Comparison of ENCODE assay signal across 24 cellular contexts in genomic region chr22:49202226-49202625, GRCh38.
DNase-seq lines count a peak whose midpoint lies in the region; ATAC-seq and TF ChIP-seq lines count a peak whose summit lies in the region.
"Had no signal": no experiment of that assay in that cellular context is flagged by ENCODE, and none has a peak within 500 bp of the region (broad histone marks: within the 10 kb centered on the region; RNA-seq: fewer than 3 reads in every experiment).

No MANE protein-coding gene starts in this region.

- H3K4me1 Mint-ChIP-seq in H9: peaks cover 10 to 13% of the 10 kb centered on the region in 2 experiments
- H3K4me1 Mint-ChIP-seq in activated CD8-positive, alpha-beta memory T cell treated with anti-CD3 and anti-CD28 coated beads, Interleukin-2, amount 10 ng/mL, durations not matched to agents 7 days and 5 days: no peaks in the 10 kb centered on the region
- H3K4me1 Mint-ChIP-seq: central memory CD8-positive, alpha-beta T cell had no signal

- H3K18ac ChIP-seq in H9 (ENCODE audit: insufficient read length, low read depth, low read length): no peak overlapping the region

- no peak overlapping the region for H3K27ac ChIP-seq in H9 (ENCODE audit: insufficient read length, low read depth, low read length)
- no peak overlapping the region for H3K27ac ChIP-seq in stomach
- H3K27ac ChIP-seq: BLaER1, body of pancreas, pancreas, tibial nerve had no signal

- CTCF ChIA-PET in activated CD8-positive, alpha-beta memory T cell treated with anti-CD3 and anti-CD28 coated beads, Interleukin-2, amount 10 ng/mL, durations not matched to agents 7 days and 5 days (lab: Charles Lee): no interaction called here

- no peak overlapping the region for H4K5ac ChIP-seq in H9 (ENCODE audit: insufficient read length, low read depth, low read length)

- no peak for TF ChIP-seq POLR2A in stomach (IDR thresholded peaks at IDR 0.05)

- peaks cover 3% of the 10 kb centered on the region for H4K20me1 ChIP-seq in H9 (ENCODE audit: control insufficient read depth, insufficient read depth, insufficient read length)

- no peak for ATAC-seq in activated CD8-positive, alpha-beta memory T cell treated with anti-CD3 and anti-CD28 coated beads, Interleukin-2, amount 10 ng/mL, durations not matched to agents 7 days and 5 days
- ATAC-seq in left lobe of liver: no peak
- ATAC-seq in HG02973 (IDR thresholded peaks at IDR 0.05; ENCODE audit: unreplicated experiment): no peak
- ATAC-seq: body of pancreas, GM12878, left colon, pancreas had no signal

- peak; percentile 15 for DNase-seq in H9
- DNase-seq in activated CD8-positive, alpha-beta memory T cell treated with anti-CD3 and anti-CD28 coated beads, Interleukin-2, amount 10 ng/mL, durations not matched to agents 7 days and 5 days: peak; percentile 37
- peak; percentile 14 for DNase-seq in left lobe of liver (ENCODE audit: low spot score)
- peak; percentile 5 for DNase-seq in stomach
- no peak for DNase-seq in NCI-H1105 treated with DMSO at 0.1 percent for 48 hours (lab: John Stamatoyannopoulos, UW)
- no peak for DNase-seq in UCSD-AML1 (lab: John Stamatoyannopoulos, UW; ENCODE audit: unreplicated experiment)
- DNase-seq: activated CD4-positive, alpha-beta T cell treated with anti-CD3 and anti-CD28 coated beads for 4 hours; activated naive CD4-positive, alpha-beta T cell treated with Interleukin-2 at 50 U/mL for 16 hours; IMR-90; NCI-H146; NCI-H2107; NCI-H446 treated with DMSO at 0.1 percent for 48 hours; nephron progenitor cell; SIG-M5; stimulated activated CD4-positive, alpha-beta T cell treated with anti-CD3 and anti-CD28 coated beads, Interleukin-12 subunit alpha, Interleukin-12 subunit beta, amount 100 ng/mL, for 4 hours; stimulated activated CD4-positive, alpha-beta T cell treated with anti-CD3 and anti-CD28 coated beads, Interleukin-2, amount 100 ng/mL, for 48 hours had no signal

- no peak overlapping the region for H2BK15ac ChIP-seq in H9 (ENCODE audit: low read depth, low read length)

- H3K36me3 Mint-ChIP-seq in H9 (ENCODE audit: insufficient read depth in 1 of 3, low read depth in 3 of 3): no peaks in the 10 kb centered on the region
- H3K36me3 Mint-ChIP-seq in activated CD8-positive, alpha-beta memory T cell treated with anti-CD3 and anti-CD28 coated beads, Interleukin-2, amount 10 ng/mL, durations not matched to agents 7 days and 5 days: no peaks in the 10 kb centered on the region

- no peaks in the 10 kb centered on the region for H3K36me3 ChIP-seq in stomach
- H3K36me3 ChIP-seq: BLaER1, pancreas, tibial nerve had no signal

- H2AK5ac ChIP-seq in H9 (ENCODE audit: insufficient read length, low read length): no peak overlapping the region

- H3K14ac ChIP-seq in H9 (ENCODE audit: insufficient read depth, low read length): no peak overlapping the region; the same call in 1 of the 2 replicates

- peaks cover 32% of the 10 kb centered on the region for H3K27me3 Mint-ChIP-seq in H9 (ENCODE audit: low read depth)
- no peaks in the 10 kb centered on the region for H3K27me3 Mint-ChIP-seq in activated CD8-positive, alpha-beta memory T cell treated with anti-CD3 and anti-CD28 coated beads, Interleukin-2, amount 10 ng/mL, durations not matched to agents 7 days and 5 days

- WGBS in H9 (ENCODE audit: extremely low coverage, insufficient read length, low lambda C conversion rate): no CpG with 5 or more reads among the region's 8 CpGs
- 63 to 81% (median 75%) methylated on average over 8 of the region's 8 CpGs for WGBS in stomach, 5 donors

- no peak overlapping the region for H2BK12ac ChIP-seq in H9 (ENCODE audit: insufficient read length, low read depth, low read length)

- H3K9me3 ChIP-seq in H9 (ENCODE audit: control insufficient read depth, low read depth, low read length) (no peaks in the 10 kb centered on the region), stomach (no peaks in the 10 kb centered on the region)
- H3K9me3 ChIP-seq: BLaER1, body of pancreas, pancreas, tibial nerve had no signal

- H2BK5ac ChIP-seq in H9 (ENCODE audit: insufficient read length, low read length): no peak overlapping the region

- no peak overlapping the region for H3K4me3 ChIP-seq in stomach
- H3K4me3 ChIP-seq: BLaER1, body of pancreas, GM12878, pancreas, tibial nerve had no signal

- H3T11ph ChIP-seq in H9 (ENCODE audit: low read length): no peak overlapping the region

- no peak overlapping the region for H3K9ac ChIP-seq in H9 (ENCODE audit: extremely low read depth, insufficient read length, low read length)
- H3K9ac ChIP-seq: BLaER1 had no signal

- no peak overlapping the region for H2BK20ac ChIP-seq in H9 (ENCODE audit: low read depth, low read length, poor library complexity, severe bottlenecking)

- intact Hi-C loops in stomach (cut with DNase I; ENCODE audit: low total_unique reads): no loop called here

- TF ChIP-seq EP300 in stomach (IDR thresholded peaks at IDR 0.05): no peak

- H3K23me2 ChIP-seq in H9 (ENCODE audit: insufficient read length, low read depth, low read length, poor library complexity, severe bottlenecking): no peaks in the 10 kb centered on the region

- H3K27me3 ChIP-seq in H9 (ENCODE audit: insufficient read depth, low read length) (no peaks in the 10 kb centered on the region), stomach (peaks cover 0 to 84% (median 11%) of the 10 kb centered on the region in 3 donors)
- H3K27me3 ChIP-seq: BLaER1, body of pancreas, tibial nerve had no signal

- no peaks in the 10 kb centered on the region for H3K79me2 ChIP-seq in H9 (ENCODE audit: insufficient read depth, low read length)

- H3K23ac ChIP-seq in H9 (ENCODE audit: insufficient read length, low read depth, low read length): no peak overlapping the region

- TF ChIP-seq CTCF in H9 (conservative IDR thresholded peaks at IDR 0.05) (no peak), stomach (IDR thresholded peaks at IDR 0.05) (no peak)

- H4K8ac ChIP-seq in H9 (replicated peaks; ENCODE audit: insufficient read length, low read depth, low read length): no peak overlapping the region

- H3K9me3 Mint-ChIP-seq in H9: no peaks in the 10 kb centered on the region
- no peaks in the 10 kb centered on the region for H3K9me3 Mint-ChIP-seq in activated CD8-positive, alpha-beta memory T cell treated with anti-CD3 and anti-CD28 coated beads, Interleukin-2, amount 10 ng/mL, durations not matched to agents 7 days and 5 days (ENCODE audit: low read depth)
- H3K9me3 Mint-ChIP-seq: central memory CD8-positive, alpha-beta T cell; nephron progenitor cell had no signal

- no peak overlapping the region for H3K4me2 ChIP-seq in H9 (ENCODE audit: insufficient read depth, insufficient read length, low read length)
- H3K4me2 ChIP-seq: BLaER1 had no signal

- H2BK120ac ChIP-seq in H9 (ENCODE audit: low read depth, low read length, poor library complexity, severe bottlenecking): no peak overlapping the region

- no peaks in the 10 kb centered on the region for H3K79me1 ChIP-seq in H9 (ENCODE audit: insufficient read depth, low read depth, low read length, poor library complexity, severe bottlenecking)

- H3K27ac Mint-ChIP-seq in H9: no peak overlapping the region
- no peak overlapping the region for H3K27ac Mint-ChIP-seq in activated CD8-positive, alpha-beta memory T cell treated with anti-CD3 and anti-CD28 coated beads, Interleukin-2, amount 10 ng/mL, durations not matched to agents 7 days and 5 days
- H3K27ac Mint-ChIP-seq: nephron progenitor cell had no signal

- H3K4me1 ChIP-seq in H9 (ENCODE audit: insufficient read depth, low read length): no peaks in the 10 kb centered on the region
- peaks cover 0 to 8% (median 0%) of the 10 kb centered on the region in 4 donors for H3K4me1 ChIP-seq in stomach
- H3K4me1 ChIP-seq: BLaER1, body of pancreas, pancreas had no signal

- H2AFZ ChIP-seq in H9 (ENCODE audit: low read length): no peak overlapping the region

- H3K4ac ChIP-seq in H9 (ENCODE audit: low read depth, low read length): no peak overlapping the region

- H3K4me3 Mint-ChIP-seq in H9: no peak overlapping the region
- no peak overlapping the region for H3K4me3 Mint-ChIP-seq in activated CD8-positive, alpha-beta memory T cell treated with anti-CD3 and anti-CD28 coated beads, Interleukin-2, amount 10 ng/mL, durations not matched to agents 7 days and 5 days
- H3K4me3 Mint-ChIP-seq: central memory CD8-positive, alpha-beta T cell; nephron progenitor cell had no signal

- H4K91ac ChIP-seq in H9 (ENCODE audit: insufficient read length, low read depth, low read length): no peak overlapping the region

- H3K56ac ChIP-seq in H9 (ENCODE audit: insufficient read length, low read depth, low read length): no peak overlapping the region

Comparison
In these comparisons a context has a peak if more than half of its experiments do, and no peak if none do; other contexts are left out.
1. DNase-seq: peak in H9 (single experiment), activated CD8-positive, alpha-beta memory T cell treated with anti-CD3 and anti-CD28 coated beads, Interleukin-2, amount 10 ng/mL, durations not matched to agents 7 days and 5 days (single experiment), left lobe of liver (single experiment) and stomach (single experiment); none in NCI-H1105 treated with DMSO at 0.1 percent for 48 hours (single experiment) and UCSD-AML1 (single experiment).